In genomic region chr9:136656339-136656738, GRCh38 we compare ENCODE assay signal across 14 cellular contexts. TPM values are rescaled to one million over a fixed set of nuclear protein-coding genes. Genes with fewer than 3 reads are reported as not detected.
DNase-seq lines count a peak whose midpoint lies in the region; ATAC-seq and TF ChIP-seq lines count a peak whose summit lies in the region.
"Had no signal": no experiment of that assay in that cellular context is flagged by ENCODE, and none has a peak within 500 bp of the region (broad histone marks: within the 10 kb centered on the region; RNA-seq: fewer than 3 reads in every experiment).

No MANE protein-coding gene starts in this region.

- H3K4me1 ChIP-seq in IMR-90 (ENCODE audit: control insufficient read depth, insufficient read depth, low read length) (no peaks in the 10 kb centered on the region), skeletal muscle tissue (ENCODE audit: control insufficient read depth in 3 of 3, insufficient read depth in 3 of 3, low read length in 3 of 3) (peaks cover 0 to 10% (median 8%) of the 10 kb centered on the region in 3 donors), testis (no peaks in the 10 kb centered on the region)

- no peak overlapping the region for H2BK20ac ChIP-seq in IMR-90 (ENCODE audit: low read depth, low read length)

- no peak overlapping the region for H3K56ac ChIP-seq in IMR-90 (ENCODE audit: extremely low read depth, insufficient read depth, low read length)

- H3K9me1 ChIP-seq in IMR-90 (ENCODE audit: insufficient read depth, low read length), result no peaks in the 10 kb centered on the region

- TF ChIP-seq POLR2A in IMR-90 (IDR thresholded peaks at IDR 0.05; ENCODE audit: low read depth, low read length) (no peak), testis (IDR thresholded peaks at IDR 0.05) (no peak)

- H3K4me3 ChIP-seq in IMR-90 (ENCODE audit: insufficient read depth, low read depth, low read length) (no peak overlapping the region), skeletal muscle tissue (ENCODE audit: low read length in 3 of 3) (peak overlapping the region in 2 of 3 donors; percentile 13 to 14), testis (no peak overlapping the region)

- no peak overlapping the region for H2BK120ac ChIP-seq in IMR-90 (ENCODE audit: low read depth, low read length)

- BruUV-seq in IMR-90 (replicated peaks; lab: Mats Ljungman, UMichigan), result no TSS peak

- no CpG with 5 or more reads among the region's 8 CpGs for WGBS in IMR-90 (ENCODE audit: extremely low coverage in 2 of 2, insufficient read length in 1 of 2), 2 experiments
- WGBS in testis, 2 donors, result 70 to 80% methylated on average over 5 to 8 of the region's 8 CpGs

- peak overlapping the region; percentile 94 for H2AFZ ChIP-seq in IMR-90 (replicated peaks; ENCODE audit: low read length, poor library complexity)

- H4K8ac ChIP-seq in IMR-90 (ENCODE audit: low read depth in 2 of 2, low read length in 2 of 2), result peak overlapping the region; percentile 71 to 94; a peak in 2 of 4 replicates

- H3K27me3 ChIP-seq in IMR-90 (ENCODE audit: control insufficient read depth, insufficient read depth, low read length) (peaks cover 26% of the 10 kb centered on the region), layer of hippocampus (ENCODE audit: control insufficient read depth, insufficient read depth, low read length) (peaks cover 4% of the 10 kb centered on the region), skeletal muscle tissue (ENCODE audit: control insufficient read depth in 3 of 3, insufficient read depth in 3 of 3, low read length in 3 of 3) (peaks cover 35 to 45% (median 45%) of the 10 kb centered on the region in 3 donors), testis (no peaks in the 10 kb centered on the region)

- no peak overlapping the region for H3K18ac ChIP-seq in IMR-90 (ENCODE audit: low read depth, low read length)

- CTCF ChIA-PET in IMR-90 (lab: Yijun Ruan, JAX), result no interaction called here

- DNase-seq in IMR-90 (no peak), caudate nucleus (lab: John Stamatoyannopoulos, UW) (no peak), NCI-H446 treated with DMSO at 0.1 percent for 48 hours (lab: John Stamatoyannopoulos, UW) (no peak), HUDEP-2 (lab: John Stamatoyannopoulos, UW; ENCODE audit: unreplicated experiment in 76 of 76) (no peak), testis (no peak)
- DNase-seq in stimulated activated naive CD4-positive, alpha-beta T cell (lab: John Stamatoyannopoulos, UW), result no peak
- DNase-seq: activated CD4-positive, CD25-positive, alpha-beta regulatory T cell; activated gamma-delta T cell; NCI-H1048; NCI-H82; RPMI8226; stimulated activated naive CD4-positive, alpha-beta T cell treated with Interleukin-2 at 50 U/mL for 16 hours had no signal

- dilution Hi-C loops in IMR-90 (cut with HindIII; ENCODE audit: low sequenced_read_pairs, unreplicated experiment), result no loop called here

- no peak overlapping the region for H4K91ac ChIP-seq in IMR-90 (ENCODE audit: insufficient read depth, low read depth, low read length)

- POLR2A ChIA-PET in IMR-90 (lab: Charles Lee; ENCODE audit: unreplicated experiment), result no interaction called here

- no peak overlapping the region for H3K4ac ChIP-seq in IMR-90 (ENCODE audit: low read depth, low read length)

- TF ChIP-seq CTCF in IMR-90 (conservative IDR thresholded peaks at IDR 0.05; ENCODE audit: low read depth, low read length) (no peak), testis (IDR thresholded peaks at IDR 0.05) (no peak)

- TF ChIP-seq RAD21 in IMR-90 (IDR thresholded peaks at IDR 0.05; ENCODE audit: low read length), result no peak

- H2AK9ac ChIP-seq in IMR-90 (replicated peaks; ENCODE audit: low read depth, low read length, poor library complexity), result peak overlapping the region; percentile 58

- no peaks in the 10 kb centered on the region for H3K79me1 ChIP-seq in IMR-90 (ENCODE audit: low read depth in 1 of 2, low read length in 2 of 2)

- H3K23ac ChIP-seq in IMR-90 (ENCODE audit: low read depth, low read length), result no peak overlapping the region

- H3K36me3 ChIP-seq in IMR-90 (ENCODE audit: control insufficient read depth, insufficient read depth, low read length) (no peaks in the 10 kb centered on the region), skeletal muscle tissue (ENCODE audit: control insufficient read depth in 3 of 3, insufficient read depth in 3 of 3, low read length in 3 of 3) (no peaks in the 10 kb centered on the region), testis (ENCODE audit: low read depth, missing control alignments) (no peaks in the 10 kb centered on the region)

- H4K5ac ChIP-seq in IMR-90 (ENCODE audit: low read depth, low read length), result no peak overlapping the region

- in situ Hi-C loops in IMR-90 (cut with MboI; ENCODE audit: low sequenced_read_pairs), result no loop called here

- H3K9me3 ChIP-seq in IMR-90 (ENCODE audit: control insufficient read depth, insufficient read depth, low read length) (no peaks in the 10 kb centered on the region), skeletal muscle tissue (ENCODE audit: control insufficient read depth in 3 of 3, low read length in 3 of 3) (no peaks in the 10 kb centered on the region), testis (no peaks in the 10 kb centered on the region)

- no peak overlapping the region; the same call in 1 of the 2 replicates for H2AK5ac ChIP-seq in IMR-90 (ENCODE audit: low read depth, low read length)

- H3K27ac ChIP-seq in IMR-90 (ENCODE audit: insufficient read depth, low read length), result no peak overlapping the region
- peak overlapping the region; percentile 48 for H3K27ac ChIP-seq in caudate nucleus (ENCODE audit: low read depth, low read length)
- H3K27ac ChIP-seq in layer of hippocampus (ENCODE audit: low read depth, low read length), result peak overlapping the region; percentile 57
- H3K27ac ChIP-seq in skeletal muscle tissue (ENCODE audit: low read depth, low read length), result peak overlapping the region; percentile 77
- H3K27ac ChIP-seq in testis, result peak overlapping the region in 1 of 2 donors; percentile 50

- ATAC-seq in IMR-90 (ENCODE audit: low read depth), result no peak

- no peak overlapping the region for H2BK5ac ChIP-seq in IMR-90 (ENCODE audit: low read depth, low read length, poor library complexity, severe bottlenecking)

- H3K9ac ChIP-seq in IMR-90 (ENCODE audit: low read depth, low read length) (no peak overlapping the region), skeletal muscle tissue (ENCODE audit: low read depth in 1 of 3, low read length in 3 of 3) (peak overlapping the region in 2 of 3 donors; percentile 45 to 73)

- intact Hi-C loops in IMR-90 (cut with micrococcal nuclease), result no loop called here
- intact Hi-C loops in testis (cut with DNase I; ENCODE audit: low total_unique reads), result no loop called here

- H3K14ac ChIP-seq in IMR-90 (replicated peaks; ENCODE audit: low read depth, low read length), result no peak overlapping the region

- no peaks in the 10 kb centered on the region for H4K20me1 ChIP-seq in IMR-90 (ENCODE audit: insufficient read depth, low read length)

- H2BK15ac ChIP-seq in IMR-90 (ENCODE audit: low read depth, low read length), result no peak overlapping the region

- H3K4me2 ChIP-seq in IMR-90 (ENCODE audit: low read depth, low read length), result no peak overlapping the region

TF ChIP-seq in IMR-90, 13 proteins besides CTCF, POLR2A, EP300 and RAD21:
- TF ChIP-seq, protein P1, sequence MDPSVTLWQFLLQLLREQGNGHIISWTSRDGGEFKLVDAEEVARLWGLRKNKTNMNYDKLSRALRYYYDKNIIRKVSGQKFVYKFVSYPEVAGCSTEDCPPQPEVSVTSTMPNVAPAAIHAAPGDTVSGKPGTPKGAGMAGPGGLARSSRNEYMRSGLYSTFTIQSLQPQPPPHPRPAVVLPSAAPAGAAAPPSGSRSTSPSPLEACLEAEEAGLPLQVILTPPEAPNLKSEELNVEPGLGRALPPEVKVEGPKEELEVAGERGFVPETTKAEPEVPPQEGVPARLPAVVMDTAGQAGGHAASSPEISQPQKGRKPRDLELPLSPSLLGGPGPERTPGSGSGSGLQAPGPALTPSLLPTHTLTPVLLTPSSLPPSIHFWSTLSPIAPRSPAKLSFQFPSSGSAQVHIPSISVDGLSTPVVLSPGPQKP (IDR thresholded peaks at IDR 0.05; ENCODE audit: borderline replicate concordance, low read depth, low read length), result no peak
- TF ChIP-seq MAFK (IDR thresholded peaks at IDR 0.05; ENCODE audit: low read depth, low read length) (no peak), CHD1 (IDR thresholded peaks at IDR 0.05; ENCODE audit: low read depth, low read length) (no peak), MXI1 (IDR thresholded peaks at IDR 0.05; ENCODE audit: borderline replicate concordance, low read depth, low read length) (no peak), FOS (IDR thresholded peaks at IDR 0.05; ENCODE audit: low read depth, low read length) (no peak), RFX5 (IDR thresholded peaks at IDR 0.05; ENCODE audit: low read depth, low read length) (no peak), BHLHE40 (IDR thresholded peaks at IDR 0.05; ENCODE audit: low read depth, low read length) (no peak), MAZ (IDR thresholded peaks at IDR 0.05; ENCODE audit: borderline replicate concordance, low read depth, low read length) (no peak), NFE2L2 (IDR thresholded peaks at IDR 0.05; ENCODE audit: low read depth, low read length) (no peak)
TF ChIP-seq in IMR-90: peak in this region for 0.

RNA-seq across cellular contexts. Expression of gene EGFL7, which starts 6.4 kb away (rescaled TPM):
- total RNA-seq in IMR-90 (2012; rRNA removed) (1.4 and 2.2 TPM in 2 replicates), skeletal muscle tissue (51.7 TPM), testis (100 to 1,000 TPM; 101 to 106 TPM)
- polyA plus RNA-seq in IMR-90 (2012; rRNA removed) (10.4 and 16.4 TPM in 2 replicates), testis (ENCODE audit: insufficient read depth, low read depth, low replicate concordance) (68.5 TPM)
- 9.6 and 22.1 TPM in 2 replicates for polyA plus RNA-seq in IMR-90 (2012; cell fraction: cytosol; rRNA removed)
- polyA plus RNA-seq in IMR-90 (2012; cell fraction: nucleus; rRNA removed; ENCODE audit: low replicate concordance), result 7.1 and 18.2 TPM in 2 replicates

RNA-seq across cellular contexts. Expression of gene AGPAT2, which starts 30.9 kb away (rescaled TPM):
- total RNA-seq in IMR-90 (2012; rRNA removed) (16.1 and 18.9 TPM in 2 replicates), skeletal muscle tissue (27.1 TPM), testis (10 to 100 TPM; 46.6 to 52.7 TPM)
- polyA plus RNA-seq in IMR-90 (2012; rRNA removed) (37.2 and 39.5 TPM in 2 replicates), testis (ENCODE audit: insufficient read depth, low read depth, low replicate concordance) (34.2 TPM)
- 22.2 and 63.1 TPM in 2 replicates for polyA plus RNA-seq in IMR-90 (2012; cell fraction: cytosol; rRNA removed)
- 54.0 and 103 TPM in 2 replicates for polyA plus RNA-seq in IMR-90 (2012; cell fraction: nucleus; rRNA removed; ENCODE audit: low replicate concordance)

RNA-seq across cellular contexts. Expression of gene DIPK1B, which starts 56.0 kb away (rescaled TPM):
- 3.1 and 3.4 TPM in 2 replicates for total RNA-seq in IMR-90 (2012; rRNA removed)
- 7.1 and 8.5 TPM in 2 replicates for polyA plus RNA-seq in IMR-90 (2012; rRNA removed)
- polyA plus RNA-seq in IMR-90 (2012; cell fraction: cytosol; rRNA removed), result 7.2 and 17.0 TPM in 2 replicates
- polyA plus RNA-seq in IMR-90 (2012; cell fraction: nucleus; rRNA removed; ENCODE audit: low replicate concordance), result 9.5 and 25.7 TPM in 2 replicates
- 11.0 TPM for total RNA-seq in skeletal muscle tissue
- 10 to 100 TPM; 28.7 to 36.2 TPM for total RNA-seq in testis
- polyA plus RNA-seq in testis (ENCODE audit: insufficient read depth, low read depth, low replicate concordance), result 23.3 TPM

Comparison
In these comparisons a context has a peak if more than half of its experiments do, and no peak if none do; other contexts are left out.
1. H3K4me3 ChIP-seq: peak in skeletal muscle tissue (2 of 3); none in IMR-90 (single experiment) and testis (0 of 2).
2. RNA of gene EGFL7, which starts 6.4 kb away (total RNA-seq): 101 to 106 TPM in testis and 51.7 TPM in skeletal muscle tissue (single experiment); 1.4 to 2.2 TPM in IMR-90; every median in the first group is over 10 times any median in the second.